1 cellular context compared by ENCODE assay signal in genomic region chr19:48958006-48958405, GRCh38.
TF ChIP-seq lines count a peak whose summit lies in the region.

No MANE protein-coding gene starts in this region.

TF ChIP-seq in K562, 482 proteins besides CTCF, POLR2A, EP300 and RAD21:
- TF ChIP-seq PRPF4 (IDR thresholded peaks at IDR 0.05; ENCODE audit: insufficient read depth, low read depth, low read length, poor library complexity, severe bottlenecking) (no peak), SIN3B (IDR thresholded peaks at IDR 0.05; ENCODE audit: low read depth) (no peak), RBM25 (IDR thresholded peaks at IDR 0.05; ENCODE audit: low read depth, low read length, severe bottlenecking) (peak; percentile 58), ZNF121 (CRISPR knock-in tag; conservative IDR thresholded peaks at IDR 0.05) (peak; percentile 99), BCOR (IDR thresholded peaks at IDR 0.05) (peak; percentile 57), HMG20B (CRISPR knock-in tag; IDR thresholded peaks at IDR 0.05) (no peak), ZNF592 (IDR thresholded peaks at IDR 0.05) (no peak), ZNF76 (CRISPR knock-in tag; IDR thresholded peaks at IDR 0.05; ENCODE audit: borderline replicate concordance) (no peak), BRF1 (IDR thresholded peaks at IDR 0.05; ENCODE audit: borderline replicate concordance, extremely low read depth, insufficient read length) (no peak), ZNF740 (CRISPR knock-in tag; IDR thresholded peaks at IDR 0.05) (peak; percentile 54; the same call in 1 of the 2 replicates), ZNF740 (tag; IDR thresholded peaks at IDR 0.05) (no peak)
